In genomic region chr17:8176998-8177731, GRCh38 we compare ENCODE assay signal across 8 cellular contexts. TPM values are rescaled to one million over a fixed set of nuclear protein-coding genes. Genes with fewer than 3 reads are reported as not detected.
A peak's percentile ranks its signal among the peaks of the same experiment; 100 is the strongest.
DNase-seq lines count a peak whose midpoint lies in the region; ATAC-seq and TF ChIP-seq lines count a peak whose summit lies in the region.

No MANE protein-coding gene starts in this region.

- no peak for ATAC-seq in HG03342 (IDR thresholded peaks at IDR 0.05; ENCODE audit: unreplicated experiment)
- ATAC-seq in sciatic nerve, result no peak

- H3K9ac ChIP-seq in SK-N-MC (ENCODE audit: insufficient read length), result peak overlapping the region; percentile 96

- DNase-seq in GM12864 (ENCODE audit: low read depth) (no peak), SK-N-MC (ENCODE audit: low read depth, low spot score) (no peak), fibroblast of pulmonary artery (ENCODE audit: low read depth) (no peak), retinal pigment epithelial cell (ENCODE audit: low read depth) (no peak), sciatic nerve (ENCODE audit: low spot score) (no peak), EL (no peak)
- no peak for DNase-seq in central memory CD4-positive, alpha-beta T cell

- intact Hi-C loops in sciatic nerve (cut with DNase I), result no loop called here

- no peak for TF ChIP-seq CTCF in GM12864 (IDR thresholded peaks at IDR 0.05; ENCODE audit: low read depth, low read length, missing control alignments)
- TF ChIP-seq CTCF in fibroblast of pulmonary artery (IDR thresholded peaks at IDR 0.05; ENCODE audit: low read length, missing control alignments), result no peak
- no peak for TF ChIP-seq CTCF in retinal pigment epithelial cell (conservative IDR thresholded peaks at IDR 0.05; ENCODE audit: low read depth, low read length)

- no peaks in the 10 kb centered on the region for H3K9me3 ChIP-seq in SK-N-MC (ENCODE audit: low read depth, low read length)

- H3K27ac ChIP-seq in SK-N-MC, result no peak overlapping the region

- H3K36me3 ChIP-seq in SK-N-MC (ENCODE audit: insufficient read depth, low read length), result no peaks in the 10 kb centered on the region

- H3K4me3 ChIP-seq in GM12864 (ENCODE audit: low read depth, low read length) (peak overlapping the region; percentile 73; the same call in 1 of the 2 replicates), SK-N-MC (peak overlapping the region; percentile 97), fibroblast of pulmonary artery (replicated peaks; ENCODE audit: low read depth, low read length) (peak overlapping the region; percentile 75), retinal pigment epithelial cell (ENCODE audit: low read length) (peak overlapping the region; percentile 75)

RNA-seq across cellular contexts. Expression of gene TMEM107, which starts 1.0 kb away (rescaled TPM):
- 23.0 TPM for total RNA-seq in sciatic nerve

RNA-seq across cellular contexts. Expression of gene BORCS6, which starts 12.8 kb away (rescaled TPM):
- 14.4 TPM for total RNA-seq in sciatic nerve

RNA-seq across cellular contexts. Expression of gene VAMP2, which starts 14.4 kb away (rescaled TPM):
- total RNA-seq in sciatic nerve, result 108 TPM

RNA-seq across cellular contexts. Expression of gene PER1, which starts 25.0 kb away (rescaled TPM):
- 182 TPM for total RNA-seq in sciatic nerve

RNA-seq across cellular contexts. Expression of gene AURKB, which starts 33.2 kb away (rescaled TPM):
- total RNA-seq in sciatic nerve, result 48.5 TPM
